ENCODE assay signal across 19 cellular contexts in the genomic region with DNA sequence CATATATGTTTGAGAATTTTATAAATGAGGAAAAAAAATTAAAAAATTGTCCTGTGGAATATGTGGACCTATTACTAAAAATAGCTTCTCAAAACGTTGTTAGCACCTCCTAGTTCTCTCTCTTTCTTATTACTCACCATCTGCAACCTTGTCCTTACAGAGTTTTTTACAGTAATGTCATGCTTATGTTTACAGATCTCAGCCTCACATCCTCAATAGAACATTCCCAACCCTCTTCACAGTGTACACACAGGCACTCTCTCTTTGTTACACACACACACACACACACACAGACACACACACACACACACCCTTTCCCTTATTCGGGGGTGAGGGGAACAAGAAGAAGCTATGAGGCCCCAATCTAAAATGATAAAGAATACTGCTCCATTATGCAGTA.
"Had no signal": no experiment of that assay in that cellular context is flagged by ENCODE, and none has a peak within 500 bp of the region (broad histone marks: within the 10 kb centered on the region; RNA-seq: fewer than 3 reads in every experiment).

No MANE protein-coding gene starts in this region.

- H3K27me3 ChIP-seq: body of pancreas, foreskin keratinocyte, neural progenitor cell, testis had no signal

- H3K4me2 ChIP-seq: neural progenitor cell had no signal

- H3K27ac ChIP-seq: body of pancreas, foreskin keratinocyte, neural progenitor cell, testis had no signal

- ATAC-seq: body of pancreas; foreskin keratinocyte; left lobe of liver; naive thymus-derived CD8-positive, alpha-beta T cell had no signal

- H3K4me1 ChIP-seq: body of pancreas, neural progenitor cell, testis had no signal

- H2AFZ ChIP-seq: neural progenitor cell had no signal

- DNase-seq: activated CD4-positive, alpha-beta memory T cell treated with anti-CD3 and anti-CD28 coated beads for 36 hours; activated CD4-positive, alpha-beta T cell treated with anti-CD3 and anti-CD28 coated beads for 48 hours; activated effector memory CD4-positive, alpha-beta T cell treated with anti-CD3 and anti-CD28 coated beads, Interleukin-2, amount 50 U/mL, for 16 hours; activated naive CD4-positive, alpha-beta T cell treated with anti-CD3 and anti-CD28 coated beads, Interleukin-2, amount 10 ng/mL, durations not matched to agents 7 days and 5 days; body of pancreas; effector CD4-positive, alpha-beta T cell; erythroblast; foreskin keratinocyte; kidney; naive thymus-derived CD8-positive, alpha-beta T cell; retina; stimulated activated CD4-positive, alpha-beta T cell treated with anti-CD3 and anti-CD28 coated beads, Interleukin-4, amount 100 ng/mL, for 1 hour; stimulated activated naive CD4-positive, alpha-beta T cell; T-helper 2 cell; testis; trophoblast cell had no signal

- H3K4me3 ChIP-seq: body of pancreas, lung, neural progenitor cell, testis had no signal

- H3K9ac ChIP-seq: neural progenitor cell had no signal

- H3K9me3 ChIP-seq: body of pancreas, testis had no signal

- H3K36me3 ChIP-seq: neural progenitor cell had no signal
